ENCODE assay signal across 26 cellular contexts in genomic region chr3:43043071-43043766, GRCh38.
DNase-seq lines count a peak whose midpoint lies in the region; ATAC-seq and TF ChIP-seq lines count a peak whose summit lies in the region.
"Had no signal": no experiment of that assay in that cellular context is flagged by ENCODE, and none has a peak within 500 bp of the region (broad histone marks: within the 10 kb centered on the region; RNA-seq: fewer than 3 reads in every experiment).

No MANE protein-coding gene starts in this region.

- DNase-seq in HT1080 (ENCODE audit: low read depth) = peak; percentile 4
- peak; percentile 9 for DNase-seq in PC-3
- DNase-seq in fibroblast of the aortic adventitia (ENCODE audit: low read depth) = peak; percentile 70
- no peak for DNase-seq in sciatic nerve (ENCODE audit: low spot score)
- DNase-seq in Ammon's horn (ENCODE audit: low spot score) = no peak
- DNase-seq in HK-2 (ENCODE audit: unreplicated experiment) = no peak
- DNase-seq in hippocampal formation (lab: John Stamatoyannopoulos, UW) = no peak
- DNase-seq: activated B cell treated with CpG ODN at 0.5 μM for 24 hours; activated CD4-positive, alpha-beta T cell treated with anti-CD3 and anti-CD28 coated beads, Interleukin-2, amount 50 U/mL, for 48 hours; activated gamma-delta T cell; CD4-positive, CD25-positive, alpha-beta regulatory T cell; dermis blood vessel endothelial cell; EL; MM.1S; naive thymus-derived CD4-positive, alpha-beta T cell; NCI-H1417 treated with DMSO at 0.1 percent for 48 hours; NCI-H2081 treated with DMSO at 0.1 percent for 48 hours; NCI-H82; SHP77 treated with DMSO at 0.1 percent for 48 hours; stimulated activated CD4-positive, alpha-beta T cell treated with anti-CD3 and anti-CD28 coated beads, Interleukin-4, amount 100 ng/mL, for 1 hour; stimulated activated naive B cell treated with anti-CD40 and anti-IgM and Interleukin-4, amounts not matched to agents 10 μg/mL and 1 μg/mL and 100 μg/mL, for 72 hours; SW 1271 had no signal

- H2AFZ ChIP-seq in PC-3 (ENCODE audit: low read length) = no peak overlapping the region
- H2AFZ ChIP-seq: PC-9 had no signal

- no peak for ATAC-seq in PC-3
- ATAC-seq in sciatic nerve = peak; percentile 26
- ATAC-seq: HCT116; naive thymus-derived CD4-positive, alpha-beta T cell; stimulated activated naive B cell treated with anti-CD40 and anti-IgM and Interleukin-4, amounts not matched to agents 10 μg/mL and 1 μg/mL and 100 μg/mL, for 72 hours had no signal

- no peaks in the 10 kb centered on the region for H3K79me2 ChIP-seq in PC-3 (ENCODE audit: low read length)

- H3K4me3 ChIP-seq in PC-3 (ENCODE audit: low read length) (no peak overlapping the region), fibroblast of the aortic adventitia (ENCODE audit: low read depth, low read length) (no peak overlapping the region)
- H3K4me3 ChIP-seq: adrenal gland, heart left ventricle, PC-9 had no signal

- CTCF ChIA-PET in PC-3 (lab: Charles Lee) = no interaction called here

- no peaks in the 10 kb centered on the region for H3K36me3 ChIP-seq in PC-3 (ENCODE audit: low read depth, low read length)
- H3K36me3 ChIP-seq: adrenal gland, heart left ventricle had no signal

- H3K4me2 ChIP-seq in PC-3 (ENCODE audit: low read length) = no peak overlapping the region
- H3K4me2 ChIP-seq: PC-9 had no signal

- POLR2A ChIA-PET in PC-3 (lab: Charles Lee; ENCODE audit: unreplicated experiment) = interaction anchor here (0.6 kb wide), 1 partner anchor 1313 kb away, joined by 3 read pairs; no protein-coding TSS in a partner anchor

- no peaks in the 10 kb centered on the region for H4K20me1 ChIP-seq in PC-3 (ENCODE audit: low read length)

- intact Hi-C loops in PC-3 (cut with micrococcal nuclease) (no loop called here), sciatic nerve (cut with DNase I) (no loop called here)

- no peaks in the 10 kb centered on the region for H3K4me1 ChIP-seq in PC-3 (ENCODE audit: insufficient read depth, low read length)
- H3K4me1 ChIP-seq: adrenal gland had no signal

- no peaks in the 10 kb centered on the region for H3F3A ChIP-seq in PC-3 (ENCODE audit: low read length, unreplicated experiment)

- H3K9ac ChIP-seq in PC-3 (ENCODE audit: low read length) = no peak overlapping the region

- H3K27me3 ChIP-seq in PC-3 (ENCODE audit: low read length) = peaks cover 4% of the 10 kb centered on the region; the same call in 1 of the 2 replicates
- H3K27me3 ChIP-seq: adrenal gland, heart left ventricle had no signal

- no peaks in the 10 kb centered on the region for H3K9me2 ChIP-seq in PC-3 (replicated peaks; ENCODE audit: low read length)

- no peaks in the 10 kb centered on the region; the same call in 1 of the 2 replicates for H3K9me3 ChIP-seq in PC-3 (ENCODE audit: low read length)
- H3K9me3 ChIP-seq: adrenal gland had no signal

- TF ChIP-seq CTCF in PC-3 (conservative IDR thresholded peaks at IDR 0.05; ENCODE audit: low read depth, low read length) (no peak), fibroblast of the aortic adventitia (IDR thresholded peaks at IDR 0.05; ENCODE audit: insufficient read depth, low read length) (no peak)

- BruUV-seq in PC-3 (replicated peaks; lab: Mats Ljungman, UMichigan) = no TSS peak

- no peak overlapping the region for H3K27ac ChIP-seq in PC-3 (ENCODE audit: low read length)
- H3K27ac ChIP-seq: heart left ventricle, PC-9 had no signal

Comparison
In these comparisons a context has a peak if more than half of its experiments do, and no peak if none do; other contexts are left out.
1. DNase-seq: peak in HT1080 (single experiment), PC-3 (single experiment) and fibroblast of the aortic adventitia (single experiment); none in sciatic nerve (single experiment), Ammon's horn (single experiment), HK-2 (single experiment) and hippocampal formation (0 of 2).